9 cellular contexts compared by ENCODE assay signal in genomic region chr3:115099115-115099884, GRCh38. TPM values are rescaled to one million over a fixed set of nuclear protein-coding genes. Genes with fewer than 3 reads are reported as not detected.
DNase-seq lines count a peak whose midpoint lies in the region; ATAC-seq and TF ChIP-seq lines count a peak whose summit lies in the region.
"Had no signal": no experiment of that assay in that cellular context is flagged by ENCODE, and none has a peak within 500 bp of the region (broad histone marks: within the 10 kb centered on the region; RNA-seq: fewer than 3 reads in every experiment).

No MANE protein-coding gene starts in this region.

- H3K36me3 Mint-ChIP-seq in activated naive CD8-positive, alpha-beta T cell treated with anti-CD3 and anti-CD28 coated beads, Interleukin-2, amount 50 U/mL, for 24 hours (ENCODE audit: low read depth), result peaks cover 9% of the 10 kb centered on the region

- H3K4me1 ChIP-seq in left lung, result peaks cover 5 to 41% of the 10 kb centered on the region in 2 donors
- H3K4me1 ChIP-seq in subcutaneous abdominal adipose tissue (ENCODE audit: control insufficient read depth in 5 of 5, insufficient read depth in 5 of 5, low read length in 5 of 5), result peaks cover 0 to 30% (median 20%) of the 10 kb centered on the region in 5 donors

- H3K4me1 Mint-ChIP-seq in activated naive CD8-positive, alpha-beta T cell treated with anti-CD3 and anti-CD28 coated beads, Interleukin-2, amount 50 U/mL, for 24 hours, result peaks cover 47% of the 10 kb centered on the region

- H3K4me3 ChIP-seq in left lung (peak overlapping the region; percentile 14 to 31), subcutaneous abdominal adipose tissue (ENCODE audit: low read depth in 1 of 5, low read length in 5 of 5) (peak overlapping the region; percentile 58 to 84 (median 69))

- intact Hi-C loops in left lung (cut with DNase I), result loop anchor here in 1 of 2 donors (10.0 kb wide), 2 partner anchors 46 to 264 kb away; partner anchors contain the start of gene ZBTB20

- H3K27me3 ChIP-seq in left lung (no peaks in the 10 kb centered on the region), subcutaneous abdominal adipose tissue (ENCODE audit: control insufficient read depth in 5 of 5, insufficient read depth in 4 of 5, low read length in 5 of 5) (no peaks in the 10 kb centered on the region)

- no peaks in the 10 kb centered on the region for H3K27me3 Mint-ChIP-seq in activated naive CD8-positive, alpha-beta T cell treated with anti-CD3 and anti-CD28 coated beads, Interleukin-2, amount 50 U/mL, for 24 hours

- peak; percentile 73 for DNase-seq in NCI-H2029 treated with DMSO at 0.1 percent for 48 hours (lab: John Stamatoyannopoulos, UW)
- DNase-seq in NCI-H2029 (lab: John Stamatoyannopoulos, UW), result no peak
- no peak for DNase-seq in activated naive CD8-positive, alpha-beta T cell treated with anti-CD3 and anti-CD28 coated beads, Interleukin-2, amount 50 U/mL, for 24 hours
- no peak for DNase-seq in left lung
- DNase-seq in SIG-M5 treated with dmso at 0.1 percent for 504 hours (lab: John Stamatoyannopoulos, UW; ENCODE audit: unreplicated experiment), result no peak
- DNase-seq in omental fat pad (ENCODE audit: low spot score), result no peak
- DNase-seq: NCI-H524 treated with DMSO at 0.1 percent for 48 hours had no signal

- TF ChIP-seq CTCF in left lung (IDR thresholded peaks at IDR 0.05), result no peak
- TF ChIP-seq CTCF in omental fat pad (IDR thresholded peaks at IDR 0.05), result no peak

- H3K9ac ChIP-seq in subcutaneous abdominal adipose tissue (ENCODE audit: low read length in 5 of 5), result peak overlapping the region; percentile 61 to 85 (median 76)

- H3K4me3 Mint-ChIP-seq in activated naive CD8-positive, alpha-beta T cell treated with anti-CD3 and anti-CD28 coated beads, Interleukin-2, amount 50 U/mL, for 24 hours, result peak overlapping the region; percentile 80

- H3K36me3 ChIP-seq in left lung, result no peaks in the 10 kb centered on the region
- peaks cover 0 to 4% (median 0%) of the 10 kb centered on the region in 5 donors for H3K36me3 ChIP-seq in subcutaneous abdominal adipose tissue (ENCODE audit: control insufficient read depth in 5 of 5, insufficient read depth in 5 of 5, low read length in 5 of 5)

- H3K27ac Mint-ChIP-seq in activated naive CD8-positive, alpha-beta T cell treated with anti-CD3 and anti-CD28 coated beads, Interleukin-2, amount 50 U/mL, for 24 hours, result peak overlapping the region; percentile 71

- H3K9me3 ChIP-seq in left lung (no peaks in the 10 kb centered on the region), subcutaneous abdominal adipose tissue (ENCODE audit: control insufficient read depth in 5 of 5, low read length in 5 of 5) (peaks cover 0 to 3% (median 0%) of the 10 kb centered on the region in 5 donors)

- no peaks in the 10 kb centered on the region for H3K9me3 Mint-ChIP-seq in activated naive CD8-positive, alpha-beta T cell treated with anti-CD3 and anti-CD28 coated beads, Interleukin-2, amount 50 U/mL, for 24 hours

- H3K27ac ChIP-seq in left lung (peak overlapping the region; percentile 62 to 74), subcutaneous abdominal adipose tissue (ENCODE audit: low read depth, low read length) (peak overlapping the region; percentile 71)

- ATAC-seq in activated naive CD8-positive, alpha-beta T cell treated with anti-CD3 and anti-CD28 coated beads, Interleukin-2, amount 50 U/mL, for 24 hours, result no peak
- peak; percentile 53 for ATAC-seq in left lung
- no peak for ATAC-seq in HG03196 (IDR thresholded peaks at IDR 0.05; ENCODE audit: unreplicated experiment)
- no peak for ATAC-seq in omental fat pad (ENCODE audit: low FRiP score)

RNA-seq across cellular contexts. Expression of gene ZBTB20, which starts 47.8 kb away (rescaled TPM):
- 10 to 100 TPM; 48.2 to 63.5 TPM for total RNA-seq in left lung
- total RNA-seq in omental fat pad, result 100 to 1,000 TPM in 1 of 4 donors, 10 to 100 TPM in 3; 46.1 to 102 (median 81.9) TPM
